ENCODE assay signal across 2 cellular contexts in the genomic region with DNA sequence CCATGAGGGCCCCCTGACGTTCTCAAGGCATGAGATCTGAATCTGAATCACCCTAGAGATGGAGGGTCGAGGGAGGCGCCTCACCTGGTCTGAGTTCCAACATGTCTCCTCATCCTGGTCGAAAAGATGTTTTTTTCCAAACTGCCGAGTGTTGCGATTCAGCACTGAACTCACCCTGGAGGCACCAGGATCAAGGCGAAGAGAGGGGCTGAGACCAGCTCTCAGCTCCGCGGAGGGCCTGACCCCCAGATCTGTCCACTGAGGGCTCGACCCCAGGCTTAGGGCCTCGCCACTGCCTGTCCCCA.
TF ChIP-seq lines count a peak whose summit lies in the region.

No MANE protein-coding gene starts in this region.

TF ChIP-seq in SK-N-SH, 30 proteins besides CTCF, POLR2A, EP300 and RAD21 (continued from another document):
- TF ChIP-seq, protein P1, sequence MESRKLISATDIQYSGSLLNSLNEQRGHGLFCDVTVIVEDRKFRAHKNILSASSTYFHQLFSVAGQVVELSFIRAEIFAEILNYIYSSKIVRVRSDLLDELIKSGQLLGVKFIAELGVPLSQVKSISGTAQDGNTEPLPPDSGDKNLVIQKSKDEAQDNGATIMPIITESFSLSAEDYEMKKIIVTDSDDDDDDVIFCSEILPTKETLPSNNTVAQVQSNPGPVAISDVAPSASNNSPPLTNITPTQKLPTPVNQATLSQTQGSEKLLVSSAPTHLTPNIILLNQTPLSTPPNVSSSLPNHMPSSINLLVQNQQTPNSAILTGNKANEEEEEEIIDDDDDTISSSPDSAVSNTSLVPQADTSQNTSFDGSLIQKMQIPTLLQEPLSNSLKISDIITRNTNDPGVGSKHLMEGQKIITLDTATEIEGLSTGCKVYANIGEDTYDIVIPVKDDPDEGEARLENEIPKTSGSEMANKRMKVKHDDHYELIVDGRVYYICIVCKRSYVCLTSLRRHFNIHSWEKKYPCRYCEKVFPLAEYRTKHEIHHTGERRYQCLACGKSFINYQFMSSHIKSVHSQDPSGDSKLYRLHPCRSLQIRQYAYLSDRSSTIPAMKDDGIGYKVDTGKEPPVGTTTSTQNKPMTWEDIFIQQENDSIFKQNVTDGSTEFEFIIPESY (IDR thresholded peaks at IDR 0.05; ENCODE audit: borderline replicate concordance, low read depth), result no peak
- no peak for TF ChIP-seq MEF2A (IDR thresholded peaks at IDR 0.05; ENCODE audit: borderline replicate concordance, low read depth)
- no peak for TF ChIP-seq FOXJ3 (CRISPR knock-in tag; IDR thresholded peaks at IDR 0.05)
- no peak for TF ChIP-seq FOSL2 (IDR thresholded peaks at IDR 0.05; ENCODE audit: borderline replicate concordance, low read depth)

TF ChIP-seq in SK-N-SH treated with all-trans-retinoic acid at 6 μM for 48 hours, 23 proteins besides CTCF, POLR2A, EP300 and RAD21 (continued from another document):
- TF ChIP-seq, protein P2, sequence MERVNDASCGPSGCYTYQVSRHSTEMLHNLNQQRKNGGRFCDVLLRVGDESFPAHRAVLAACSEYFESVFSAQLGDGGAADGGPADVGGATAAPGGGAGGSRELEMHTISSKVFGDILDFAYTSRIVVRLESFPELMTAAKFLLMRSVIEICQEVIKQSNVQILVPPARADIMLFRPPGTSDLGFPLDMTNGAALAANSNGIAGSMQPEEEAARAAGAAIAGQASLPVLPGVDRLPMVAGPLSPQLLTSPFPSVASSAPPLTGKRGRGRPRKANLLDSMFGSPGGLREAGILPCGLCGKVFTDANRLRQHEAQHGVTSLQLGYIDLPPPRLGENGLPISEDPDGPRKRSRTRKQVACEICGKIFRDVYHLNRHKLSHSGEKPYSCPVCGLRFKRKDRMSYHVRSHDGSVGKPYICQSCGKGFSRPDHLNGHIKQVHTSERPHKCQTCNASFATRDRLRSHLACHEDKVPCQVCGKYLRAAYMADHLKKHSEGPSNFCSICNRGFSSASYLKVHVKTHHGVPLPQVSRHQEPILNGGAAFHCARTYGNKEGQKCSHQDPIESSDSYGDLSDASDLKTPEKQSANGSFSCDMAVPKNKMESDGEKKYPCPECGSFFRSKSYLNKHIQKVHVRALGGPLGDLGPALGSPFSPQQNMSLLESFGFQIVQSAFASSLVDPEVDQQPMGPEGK (CRISPR knock-in tag; IDR thresholded peaks at IDR 0.05; ENCODE audit: borderline replicate concordance), result no peak
- TF ChIP-seq OSR1 (CRISPR knock-in tag; IDR thresholded peaks at IDR 0.05), result no peak
- TF ChIP-seq, protein P3, sequence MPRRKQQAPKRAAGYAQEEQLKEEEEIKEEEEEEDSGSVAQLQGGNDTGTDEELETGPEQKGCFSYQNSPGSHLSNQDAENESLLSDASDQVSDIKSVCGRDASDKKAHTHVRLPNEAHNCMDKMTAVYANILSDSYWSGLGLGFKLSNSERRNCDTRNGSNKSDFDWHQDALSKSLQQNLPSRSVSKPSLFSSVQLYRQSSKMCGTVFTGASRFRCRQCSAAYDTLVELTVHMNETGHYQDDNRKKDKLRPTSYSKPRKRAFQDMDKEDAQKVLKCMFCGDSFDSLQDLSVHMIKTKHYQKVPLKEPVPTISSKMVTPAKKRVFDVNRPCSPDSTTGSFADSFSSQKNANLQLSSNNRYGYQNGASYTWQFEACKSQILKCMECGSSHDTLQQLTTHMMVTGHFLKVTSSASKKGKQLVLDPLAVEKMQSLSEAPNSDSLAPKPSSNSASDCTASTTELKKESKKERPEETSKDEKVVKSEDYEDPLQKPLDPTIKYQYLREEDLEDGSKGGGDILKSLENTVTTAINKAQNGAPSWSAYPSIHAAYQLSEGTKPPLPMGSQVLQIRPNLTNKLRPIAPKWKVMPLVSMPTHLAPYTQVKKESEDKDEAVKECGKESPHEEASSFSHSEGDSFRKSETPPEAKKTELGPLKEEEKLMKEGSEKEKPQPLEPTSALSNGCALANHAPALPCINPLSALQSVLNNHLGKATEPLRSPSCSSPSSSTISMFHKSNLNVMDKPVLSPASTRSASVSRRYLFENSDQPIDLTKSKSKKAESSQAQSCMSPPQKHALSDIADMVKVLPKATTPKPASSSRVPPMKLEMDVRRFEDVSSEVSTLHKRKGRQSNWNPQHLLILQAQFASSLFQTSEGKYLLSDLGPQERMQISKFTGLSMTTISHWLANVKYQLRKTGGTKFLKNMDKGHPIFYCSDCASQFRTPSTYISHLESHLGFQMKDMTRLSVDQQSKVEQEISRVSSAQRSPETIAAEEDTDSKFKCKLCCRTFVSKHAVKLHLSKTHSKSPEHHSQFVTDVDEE (CRISPR knock-in tag; IDR thresholded peaks at IDR 0.05), result no peak
- TF ChIP-seq TCF4 (CRISPR knock-in tag; IDR thresholded peaks at IDR 0.05; ENCODE audit: borderline replicate concordance), result no peak
- no peak for TF ChIP-seq CSDC2 (CRISPR knock-in tag; IDR thresholded peaks at IDR 0.05)
- TF ChIP-seq TOX (CRISPR knock-in tag; IDR thresholded peaks at IDR 0.05; ENCODE audit: borderline replicate concordance), result no peak
- TF ChIP-seq ZFP30 (CRISPR knock-in tag; IDR thresholded peaks at IDR 0.05), result no peak
- TF ChIP-seq ZC3H10 (CRISPR knock-in tag; IDR thresholded peaks at IDR 0.05), result no peak
- TF ChIP-seq ZNF70 (CRISPR knock-in tag; IDR thresholded peaks at IDR 0.05), result no peak
- TF ChIP-seq ZNF8 (CRISPR knock-in tag; IDR thresholded peaks at IDR 0.05), result no peak
- TF ChIP-seq, protein P4, sequence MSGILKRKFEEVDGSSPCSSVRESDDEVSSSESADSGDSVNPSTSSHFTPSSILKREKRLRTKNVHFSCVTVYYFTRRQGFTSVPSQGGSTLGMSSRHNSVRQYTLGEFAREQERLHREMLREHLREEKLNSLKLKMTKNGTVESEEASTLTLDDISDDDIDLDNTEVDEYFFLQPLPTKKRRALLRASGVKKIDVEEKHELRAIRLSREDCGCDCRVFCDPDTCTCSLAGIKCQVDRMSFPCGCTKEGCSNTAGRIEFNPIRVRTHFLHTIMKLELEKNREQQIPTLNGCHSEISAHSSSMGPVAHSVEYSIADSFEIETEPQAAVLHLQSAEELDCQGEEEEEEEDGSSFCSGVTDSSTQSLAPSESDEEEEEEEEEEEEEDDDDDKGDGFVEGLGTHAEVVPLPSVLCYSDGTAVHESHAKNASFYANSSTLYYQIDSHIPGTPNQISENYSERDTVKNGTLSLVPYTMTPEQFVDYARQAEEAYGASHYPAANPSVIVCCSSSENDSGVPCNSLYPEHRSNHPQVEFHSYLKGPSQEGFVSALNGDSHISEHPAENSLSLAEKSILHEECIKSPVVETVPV (CRISPR knock-in tag; IDR thresholded peaks at IDR 0.05), result no peak
- no peak for TF ChIP-seq ISL1 (CRISPR knock-in tag; IDR thresholded peaks at IDR 0.05)
- no peak for TF ChIP-seq PPARA (CRISPR knock-in tag; IDR thresholded peaks at IDR 0.05; ENCODE audit: borderline replicate concordance)
- no peak for TF ChIP-seq BACH2 (CRISPR knock-in tag; IDR thresholded peaks at IDR 0.05; ENCODE audit: borderline replicate concordance)
- TF ChIP-seq GLIS3 (CRISPR knock-in tag; IDR thresholded peaks at IDR 0.05), result no peak
- TF ChIP-seq ZNF565 (CRISPR knock-in tag; conservative IDR thresholded peaks at IDR 0.05; ENCODE audit: low read depth), result no peak
- TF ChIP-seq, protein P5, sequence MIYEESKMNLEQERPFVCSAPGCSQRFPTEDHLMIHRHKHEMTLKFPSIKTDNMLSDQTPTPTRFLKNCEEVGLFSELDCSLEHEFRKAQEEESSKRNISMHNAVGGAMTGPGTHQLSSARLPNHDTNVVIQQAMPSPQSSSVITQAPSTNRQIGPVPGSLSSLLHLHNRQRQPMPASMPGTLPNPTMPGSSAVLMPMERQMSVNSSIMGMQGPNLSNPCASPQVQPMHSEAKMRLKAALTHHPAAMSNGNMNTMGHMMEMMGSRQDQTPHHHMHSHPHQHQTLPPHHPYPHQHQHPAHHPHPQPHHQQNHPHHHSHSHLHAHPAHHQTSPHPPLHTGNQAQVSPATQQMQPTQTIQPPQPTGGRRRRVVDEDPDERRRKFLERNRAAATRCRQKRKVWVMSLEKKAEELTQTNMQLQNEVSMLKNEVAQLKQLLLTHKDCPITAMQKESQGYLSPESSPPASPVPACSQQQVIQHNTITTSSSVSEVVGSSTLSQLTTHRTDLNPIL (CRISPR knock-in tag; IDR thresholded peaks at IDR 0.05; ENCODE audit: low read depth), result no peak
- TF ChIP-seq ESRRG (CRISPR knock-in tag; IDR thresholded peaks at IDR 0.05), result no peak
